ENCODE assay signal across 8 cellular contexts in genomic region chr11:71446942-71447688, GRCh38. TPM values are rescaled to one million over a fixed set of nuclear protein-coding genes. Genes with fewer than 3 reads are reported as not detected.
DNase-seq lines count a peak whose midpoint lies in the region; ATAC-seq and TF ChIP-seq lines count a peak whose summit lies in the region.

No MANE protein-coding gene starts in this region.

- H3K27ac ChIP-seq in PC-3 (ENCODE audit: low read length) (peak overlapping the region; percentile 27), mucosa of rectum (ENCODE audit: low read depth in 2 of 2, low read length in 2 of 2) (no peak overlapping the region)
- no peak overlapping the region for H3K27ac ChIP-seq in effector memory CD4-positive, alpha-beta T cell (ENCODE audit: insufficient read depth, low read length, poor library complexity, severe bottlenecking)

- H3K4me1 ChIP-seq in PC-3 (ENCODE audit: insufficient read depth, low read length), result peaks cover 27% of the 10 kb centered on the region
- peaks cover 27% of the 10 kb centered on the region for H3K4me1 ChIP-seq in effector memory CD4-positive, alpha-beta T cell (ENCODE audit: control insufficient read depth, insufficient read depth, low read length, poor library complexity, severe bottlenecking)
- H3K4me1 ChIP-seq in mucosa of rectum (ENCODE audit: control insufficient read depth in 2 of 2, insufficient read depth in 2 of 2, low read length in 2 of 2), result peaks cover 8 to 14% of the 10 kb centered on the region in 2 donors

- H3K9me3 ChIP-seq in PC-3 (ENCODE audit: low read length) (no peaks in the 10 kb centered on the region), mucosa of rectum (ENCODE audit: control insufficient read depth in 2 of 2, low read length in 2 of 2) (no peaks in the 10 kb centered on the region)
- H3K9me3 ChIP-seq in effector memory CD4-positive, alpha-beta T cell (ENCODE audit: control insufficient read depth, low read length), result no peaks in the 10 kb centered on the region

- POLR2A ChIA-PET in PC-3 (lab: Charles Lee; ENCODE audit: unreplicated experiment), result no interaction called here

- peak; percentile 5; the same call in 1 of the 2 replicates for ATAC-seq in PC-3

- TSS peak; percentile 58 for BruUV-seq in PC-3 (replicated peaks; lab: Mats Ljungman, UMichigan)

- H3K4me3 ChIP-seq in PC-3 (ENCODE audit: low read length) (peak overlapping the region; percentile 92), mucosa of rectum (ENCODE audit: low read length in 2 of 2) (peak overlapping the region; percentile 84 to 95)
- peak overlapping the region; percentile 98 for H3K4me3 ChIP-seq in effector memory CD4-positive, alpha-beta T cell (ENCODE audit: insufficient read depth, low read depth, low read length, poor library complexity, severe bottlenecking)

- DNase-seq in DMS 273 (lab: John Stamatoyannopoulos, UW; ENCODE audit: unreplicated experiment) (peak; percentile 18), DMS 273 treated with DMSO at 0.1 percent for 48 hours (lab: John Stamatoyannopoulos, UW) (no peak), PC-3 (peak; percentile 82), G401 (ENCODE audit: low spot score) (no peak), NCI-H2107 treated with DMSO at 0.1 percent for 48 hours (lab: John Stamatoyannopoulos, UW; ENCODE audit: unreplicated experiment) (no peak)
- DNase-seq in effector memory CD4-positive, alpha-beta T cell, result no peak
- no peak for DNase-seq in stimulated activated CD4-positive, alpha-beta T cell treated with anti-CD3 and anti-CD28 coated beads, Interleukin-15, amount 100 ng/mL, for 24 hours

- in situ Hi-C loops in G401 (cut with HindIII; ENCODE audit: low sequenced_read_pairs), result no loop called here

- peak overlapping the region; percentile 97 for H3K4me2 ChIP-seq in PC-3 (ENCODE audit: low read length)

- H2AFZ ChIP-seq in PC-3 (ENCODE audit: low read length), result peak overlapping the region; percentile 96

- intact Hi-C loops in PC-3 (cut with micrococcal nuclease), result no loop called here

- 0 out of 2 replicates have a peak, but pooled peaks cover 4% of the 10 kb centered on the region for H4K20me1 ChIP-seq in PC-3 (ENCODE audit: low read length)

- H3K27me3 ChIP-seq in PC-3 (ENCODE audit: low read length) (no peaks in the 10 kb centered on the region), mucosa of rectum (ENCODE audit: control insufficient read depth in 2 of 2, insufficient read depth in 2 of 2, low read length in 2 of 2) (no peaks in the 10 kb centered on the region)
- H3K27me3 ChIP-seq in effector memory CD4-positive, alpha-beta T cell (replicated peaks; ENCODE audit: control insufficient read depth, insufficient read depth, low read length, poor library complexity, severe bottlenecking), result no peaks in the 10 kb centered on the region

- no peaks in the 10 kb centered on the region for H3F3A ChIP-seq in PC-3 (ENCODE audit: low read length, unreplicated experiment)

- peaks cover 41% of the 10 kb centered on the region for H3K79me2 ChIP-seq in PC-3 (ENCODE audit: low read length)

- TF ChIP-seq CTCF in PC-3 (conservative IDR thresholded peaks at IDR 0.05; ENCODE audit: low read depth, low read length), result no peak

- H3K9ac ChIP-seq in PC-3 (ENCODE audit: low read length) (peak overlapping the region; percentile 91), mucosa of rectum (ENCODE audit: low read depth in 1 of 2, low read length in 2 of 2) (peak overlapping the region; percentile 90 to 95)

- CTCF ChIA-PET in PC-3 (lab: Charles Lee), result no interaction called here

- H3K36me3 ChIP-seq in PC-3 (ENCODE audit: low read depth, low read length) (peaks cover 42% of the 10 kb centered on the region), mucosa of rectum (ENCODE audit: control insufficient read depth in 2 of 2, insufficient read depth in 2 of 2, low read length in 2 of 2) (peaks cover 10 to 12% of the 10 kb centered on the region in 2 donors)
- H3K36me3 ChIP-seq in effector memory CD4-positive, alpha-beta T cell (ENCODE audit: control insufficient read depth, insufficient read depth, low read length), result peaks cover 12% of the 10 kb centered on the region

- no peaks in the 10 kb centered on the region for H3K9me2 ChIP-seq in PC-3 (replicated peaks; ENCODE audit: low read length)

RNA-seq across cellular contexts. Expression of gene DHCR7, which starts 1.1 kb away (rescaled TPM):
- 125 and 127 TPM in 2 replicates for total RNA-seq in PC-3 (2014; rRNA removed)
- 46.1 and 71.8 TPM in 2 replicates for total RNA-seq in G401 (2014; rRNA removed; shearing (Covaris generic))

RNA-seq across cellular contexts. Expression of gene NADSYN1, which starts 5.9 kb away (rescaled TPM):
- total RNA-seq in PC-3 (2014; rRNA removed), result 64.8 and 70.7 TPM in 2 replicates
- 39.1 and 41.1 TPM in 2 replicates for total RNA-seq in G401 (2014; rRNA removed; shearing (Covaris generic))

Comparison
In these comparisons a context has a peak if more than half of its experiments do, and no peak if none do; other contexts are left out.
1. DNase-seq: peak in DMS 273 (single experiment) and PC-3 (single experiment); none in DMS 273 treated with DMSO at 0.1 percent for 48 hours (single experiment), effector memory CD4-positive, alpha-beta T cell (0 of 3), G401 (single experiment), stimulated activated CD4-positive, alpha-beta T cell treated with anti-CD3 and anti-CD28 coated beads, Interleukin-15, amount 100 ng/mL, for 24 hours (single experiment) and NCI-H2107 treated with DMSO at 0.1 percent for 48 hours (single experiment).
2. Peak in every context shown above with its lines, with median percentiles within 50 percentile points of each other: H3K4me3 ChIP-seq.